In the genomic region with DNA sequence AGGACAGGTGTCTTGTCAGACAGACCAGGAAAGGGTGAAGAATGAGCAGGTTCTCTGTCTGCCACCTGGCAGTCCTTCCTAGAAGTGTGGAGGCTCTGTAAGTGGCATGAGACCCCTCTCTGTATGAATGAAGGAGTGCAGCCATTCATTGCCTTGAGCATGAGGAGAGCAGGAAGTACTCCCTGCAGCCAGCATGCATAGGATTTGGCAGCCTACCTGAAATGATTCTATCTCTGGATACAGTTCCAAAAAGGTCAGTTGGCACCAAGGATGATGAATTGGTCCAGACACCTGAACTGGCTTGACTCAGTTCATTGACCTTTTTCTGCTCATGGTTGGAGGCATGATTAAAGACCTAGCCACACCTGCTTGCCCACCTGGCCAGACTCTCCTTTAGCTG, we compare ENCODE assay signal across 20 cellular contexts.
"Had no signal": no experiment of that assay in that cellular context is flagged by ENCODE, and none has a peak within 500 bp of the region (broad histone marks: within the 10 kb centered on the region; RNA-seq: fewer than 3 reads in every experiment).

No MANE protein-coding gene starts in this region.

- H3K36me3 ChIP-seq: breast epithelium, lower lobe of right lung, prostate gland, suprapubic skin, tibial nerve, WERI-Rb-1 had no signal

- H3K4me3 Mint-ChIP-seq: activated naive CD8-positive, alpha-beta T cell; central memory CD8-positive, alpha-beta T cell; naive thymus-derived CD8-positive, alpha-beta T cell; T-cell had no signal

- ATAC-seq: foreskin keratinocyte; left lobe of liver; lower lobe of right lung; naive thymus-derived CD8-positive, alpha-beta T cell; T-cell had no signal

- DNase-seq: activated CD4-positive, alpha-beta T cell treated with anti-CD3 and anti-CD28 coated beads for 1 hour; activated gamma-delta T cell treated with Interleukin-2 at 50 U/mL for 16 hours; amniotic stem cell; cortex of kidney; erythroblast; foreskin keratinocyte; lower lobe of right lung; naive thymus-derived CD8-positive, alpha-beta T cell; stimulated activated CD4-positive, alpha-beta T cell treated with anti-CD3 and anti-CD28 coated beads, Interleukin-2, amount 100 ng/mL, for 48 hours; stimulated activated CD8-positive, alpha-beta memory T cell treated with anti-CD3 and anti-CD28 coated beads, Interleukin-4, amount 100 ng/mL, for 48 hours; stimulated activated naive CD8-positive, alpha-beta T cell treated with anti-CD3 and anti-CD28 coated beads, Interleukin-15, amount 100 ng/mL, for 72 hours; T-cell; WERI-Rb-1 had no signal

- H3K27ac ChIP-seq: breast epithelium, foreskin keratinocyte, lower lobe of right lung, prostate gland, suprapubic skin, tibial nerve, WERI-Rb-1 had no signal

- H3K27me3 ChIP-seq: breast epithelium, foreskin keratinocyte, suprapubic skin, tibial nerve had no signal

- H3K4me1 ChIP-seq: breast epithelium, foreskin keratinocyte, lower lobe of right lung, prostate gland, suprapubic skin, tibial nerve had no signal

- H3K9me3 Mint-ChIP-seq: central memory CD8-positive, alpha-beta T cell; naive thymus-derived CD8-positive, alpha-beta T cell; T-cell had no signal

- H3K4me3 ChIP-seq: breast epithelium, lower lobe of right lung, prostate gland, suprapubic skin, tibial nerve had no signal

- H3K9me3 ChIP-seq: breast epithelium, lower lobe of right lung, prostate gland, suprapubic skin, tibial nerve had no signal

- H3K27me3 Mint-ChIP-seq: activated naive CD8-positive, alpha-beta T cell; central memory CD8-positive, alpha-beta T cell; naive thymus-derived CD8-positive, alpha-beta T cell; stimulated activated naive CD8-positive, alpha-beta T cell treated with anti-CD3 and anti-CD28 coated beads, Interleukin-15, amount 100 ng/mL, for 72 hours; T-cell had no signal
